Comparison of ENCODE assay signal across 20 cellular contexts in the genomic region with DNA sequence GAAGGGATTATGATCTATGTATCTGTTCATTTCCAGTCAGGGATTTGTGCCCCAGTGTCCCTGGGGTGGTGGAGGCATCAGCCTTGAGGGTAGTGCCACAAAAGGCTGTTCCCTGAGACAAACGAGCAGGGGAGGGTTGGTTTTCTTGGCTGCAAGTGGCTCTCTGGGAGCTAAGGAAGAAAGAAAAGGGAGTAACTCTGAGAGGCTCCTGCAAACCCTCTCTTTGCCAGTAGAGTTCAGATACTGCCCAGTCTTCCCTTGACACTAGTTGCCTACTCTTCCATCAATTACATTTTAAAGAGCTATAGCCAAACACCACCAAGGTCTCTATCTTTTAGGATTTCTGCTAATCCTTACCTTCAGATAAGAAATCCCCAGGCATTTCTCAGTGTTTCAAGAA.
"Had no signal": no experiment of that assay in that cellular context is flagged by ENCODE, and none has a peak within 500 bp of the region (broad histone marks: within the 10 kb centered on the region; RNA-seq: fewer than 3 reads in every experiment).

No MANE protein-coding gene starts in this region.

- ATAC-seq: natural killer cell treated with Interleukin-12 subunit alpha and Interleukin-12 subunit beta and Interleukin-15 and Interleukin-18, amount 100 ng/mL, for 72 hours; psoas muscle; sciatic nerve; stimulated activated naive B cell treated with anti-CD40 and anti-IgM and Interleukin-4, amounts not matched to agents 10 μg/mL and 1 μg/mL and 100 μg/mL, for 72 hours had no signal

- H3K4me3 Mint-ChIP-seq: activated naive CD8-positive, alpha-beta T cell; activated T-cell treated with anti-CD3 and anti-CD28 coated beads, Interleukin-2, amount 50 U/mL, for 24 hours; memory B cell; natural killer cell treated with Interleukin-12 subunit alpha and Interleukin-12 subunit beta and Interleukin-15 and Interleukin-18, amount 100 ng/mL, for 72 hours; stimulated activated naive B cell treated with anti-CD40 and anti-IgM and Interleukin-4, amounts not matched to agents 10 μg/mL and 1 μg/mL and 100 μg/mL, for 72 hours had no signal

- H3K4me1 Mint-ChIP-seq: memory B cell; stimulated activated naive B cell treated with anti-CD40 and anti-IgM and Interleukin-4, amounts not matched to agents 10 μg/mL and 1 μg/mL and 100 μg/mL, for 72 hours had no signal

- DNase-seq: activated CD4-positive, alpha-beta T cell treated with anti-CD3 and anti-CD28 coated beads, Interleukin-2, amount 50 U/mL, for 4 hours; activated CD4-positive, CD25-positive, alpha-beta regulatory T cell treated with anti-CD3 and anti-CD28 coated beads, Interleukin-2, amount 50 U/mL, for 72 hours; activated effector memory CD4-positive, alpha-beta T cell treated with Interleukin-2 at 50 U/mL for 16 hours; activated T-cell treated with anti-CD3 and anti-CD28 coated beads, Interleukin-2, amount 50 U/mL, for 24 hours; amygdala; foreskin melanocyte; kidney; left ventricle myocardium inferior; occipital lobe; psoas muscle; spleen; stimulated activated CD4-positive, alpha-beta T cell treated with anti-CD3 and anti-CD28 coated beads, Interleukin-1b, Interleukin-23, amount 100 ng/mL, for 48 hours; stimulated activated naive B cell treated with anti-CD40 and anti-IgM and Interleukin-4, amounts not matched to agents 10 μg/mL and 1 μg/mL and 100 μg/mL, for 72 hours; substantia nigra; trophoblast cell had no signal

- H3K4me3 ChIP-seq: left ventricle myocardium inferior, psoas muscle, spleen had no signal

- H3K27ac Mint-ChIP-seq: activated naive CD8-positive, alpha-beta T cell; activated T-cell treated with anti-CD3 and anti-CD28 coated beads, Interleukin-2, amount 50 U/mL, for 24 hours; memory B cell; natural killer cell treated with Interleukin-12 subunit alpha and Interleukin-12 subunit beta and Interleukin-15 and Interleukin-18, amount 100 ng/mL, for 72 hours; stimulated activated naive B cell treated with anti-CD40 and anti-IgM and Interleukin-4, amounts not matched to agents 10 μg/mL and 1 μg/mL and 100 μg/mL, for 72 hours had no signal

- H3K36me3 ChIP-seq: left ventricle myocardium inferior, spleen had no signal

- H3K36me3 Mint-ChIP-seq: activated naive CD8-positive, alpha-beta T cell; memory B cell; natural killer cell treated with Interleukin-12 subunit alpha and Interleukin-12 subunit beta and Interleukin-15 and Interleukin-18, amount 100 ng/mL, for 72 hours; stimulated activated naive B cell treated with anti-CD40 and anti-IgM and Interleukin-4, amounts not matched to agents 10 μg/mL and 1 μg/mL and 100 μg/mL, for 72 hours had no signal

- FAIRE-seq: endometrium, kidney had no signal

- H3K27ac ChIP-seq: left ventricle myocardium inferior, psoas muscle, spleen had no signal

- H3K9me3 Mint-ChIP-seq: activated T-cell treated with anti-CD3 and anti-CD28 coated beads, Interleukin-2, amount 50 U/mL, for 24 hours; natural killer cell treated with Interleukin-12 subunit alpha and Interleukin-12 subunit beta and Interleukin-15 and Interleukin-18, amount 100 ng/mL, for 72 hours had no signal

- H3K4me1 ChIP-seq: left ventricle myocardium inferior, psoas muscle, spleen had no signal
